ENCODE assay signal across 19 cellular contexts in genomic region chr20:8248051-8248450, GRCh38.
DNase-seq lines count a peak whose midpoint lies in the region; ATAC-seq and TF ChIP-seq lines count a peak whose summit lies in the region.
"Had no signal": no experiment of that assay in that cellular context is flagged by ENCODE, and none has a peak within 500 bp of the region (broad histone marks: within the 10 kb centered on the region; RNA-seq: fewer than 3 reads in every experiment).

No MANE protein-coding gene starts in this region.

- no peak overlapping the region for H3T11ph ChIP-seq in H9 (ENCODE audit: low read length)

- no peaks in the 10 kb centered on the region for H3K79me1 ChIP-seq in H9 (ENCODE audit: insufficient read depth, low read depth, low read length, poor library complexity, severe bottlenecking)
- no peaks in the 10 kb centered on the region for H3K79me1 ChIP-seq in neuronal stem cell (ENCODE audit: low read depth, low read length)

- H3K23ac ChIP-seq in H9 (ENCODE audit: insufficient read length, low read depth, low read length) (no peak overlapping the region), neuronal stem cell (ENCODE audit: low read depth, low read length, poor library complexity) (no peak overlapping the region)

- H3K27me3 ChIP-seq in H9 (ENCODE audit: insufficient read depth, low read length) (no peaks in the 10 kb centered on the region), neuronal stem cell (ENCODE audit: control insufficient read depth in 3 of 3, insufficient read depth in 3 of 3, low read depth in 1 of 3, low read length in 3 of 3) (no peaks in the 10 kb centered on the region)

- H4K8ac ChIP-seq in H9 (replicated peaks; ENCODE audit: insufficient read length, low read depth, low read length), result no peak overlapping the region
- H4K8ac ChIP-seq in neuronal stem cell (ENCODE audit: low read depth, low read length), result no peak overlapping the region

- H3K36me3 Mint-ChIP-seq in H9 (ENCODE audit: insufficient read depth in 1 of 3, low read depth in 3 of 3), result no peaks in the 10 kb centered on the region
- H3K36me3 Mint-ChIP-seq: CD4-positive, CD25-positive, alpha-beta regulatory T cell; CD8-positive, alpha-beta T cell had no signal

- no peak overlapping the region for H3K4me3 ChIP-seq in neuronal stem cell (ENCODE audit: low read length in 2 of 2)
- H3K4me3 ChIP-seq: GM12878, GM23248 had no signal

- no peaks in the 10 kb centered on the region for H3K9me3 Mint-ChIP-seq in H9
- H3K9me3 Mint-ChIP-seq: CD4-positive, CD25-positive, alpha-beta regulatory T cell; CD8-positive, alpha-beta T cell had no signal

- H4K20me1 ChIP-seq in H9 (ENCODE audit: control insufficient read depth, insufficient read depth, insufficient read length), result no peaks in the 10 kb centered on the region

- H2BK120ac ChIP-seq in H9 (ENCODE audit: low read depth, low read length, poor library complexity, severe bottlenecking) (no peak overlapping the region), neuronal stem cell (ENCODE audit: low read depth, low read length) (no peak overlapping the region)

- no peak overlapping the region for H4K91ac ChIP-seq in H9 (ENCODE audit: insufficient read length, low read depth, low read length)
- no peak overlapping the region for H4K91ac ChIP-seq in neuronal stem cell (ENCODE audit: low read depth, low read length, poor library complexity)

- no peaks in the 10 kb centered on the region for H3K36me3 ChIP-seq in neuronal stem cell (replicated peaks in 1 of 2; ENCODE audit: control insufficient read depth in 2 of 2, insufficient read depth in 2 of 2, low read length in 2 of 2)

- H3K18ac ChIP-seq in H9 (ENCODE audit: insufficient read length, low read depth, low read length) (no peak overlapping the region), neuronal stem cell (ENCODE audit: low read length) (peak overlapping the region; percentile 4)

- no peak for TF ChIP-seq CTCF in H9 (conservative IDR thresholded peaks at IDR 0.05)

- H3K27ac ChIP-seq in H9 (ENCODE audit: insufficient read length, low read depth, low read length) (no peak overlapping the region), neuronal stem cell (replicated peaks; ENCODE audit: low read length) (no peak overlapping the region), caudate nucleus (ENCODE audit: low read depth, low read length) (no peak overlapping the region)
- H3K27ac ChIP-seq: GM23248 had no signal

- H2BK20ac ChIP-seq in H9 (ENCODE audit: low read depth, low read length, poor library complexity, severe bottlenecking), result no peak overlapping the region

- no peak for ATAC-seq in HG02870 (IDR thresholded peaks at IDR 0.05; ENCODE audit: unreplicated experiment)
- ATAC-seq: CD8-positive, alpha-beta T cell; GM12878; HCT116 had no signal

- H2BK5ac ChIP-seq in H9 (ENCODE audit: insufficient read length, low read length), result no peak overlapping the region
- H2BK5ac ChIP-seq in neuronal stem cell (ENCODE audit: low read length), result no peak overlapping the region

- no peaks in the 10 kb centered on the region for H3K79me2 ChIP-seq in H9 (ENCODE audit: insufficient read depth, low read length)

- no peak overlapping the region for H2BK12ac ChIP-seq in H9 (ENCODE audit: insufficient read length, low read depth, low read length)
- no peak overlapping the region for H2BK12ac ChIP-seq in neuronal stem cell (ENCODE audit: low read length)

- H3K23me2 ChIP-seq in H9 (ENCODE audit: insufficient read length, low read depth, low read length, poor library complexity, severe bottlenecking), result no peaks in the 10 kb centered on the region

- no peak overlapping the region for H3K4me3 Mint-ChIP-seq in H9
- H3K4me3 Mint-ChIP-seq: CD4-positive, CD25-positive, alpha-beta regulatory T cell; CD8-positive, alpha-beta T cell had no signal

- H3K4me1 ChIP-seq in H9 (ENCODE audit: insufficient read depth, low read length) (no peaks in the 10 kb centered on the region; the same call in 1 of the 2 replicates), neuronal stem cell (ENCODE audit: control insufficient read depth in 2 of 2, insufficient read depth in 1 of 2, low read depth in 1 of 2, low read length in 2 of 2) (peaks cover 0 to 4% of the 10 kb centered on the region in 2 donors)

- H2AFZ ChIP-seq in H9 (ENCODE audit: low read length) (no peak overlapping the region), neuronal stem cell (ENCODE audit: low read length) (no peak overlapping the region)
- H2AFZ ChIP-seq: GM23248 had no signal

- H3K14ac ChIP-seq in H9 (ENCODE audit: insufficient read depth, low read length) (peak overlapping the region; percentile 29; the same call in 1 of the 2 replicates), neuronal stem cell (ENCODE audit: low read length) (no peak overlapping the region)

- H3K56ac ChIP-seq in H9 (ENCODE audit: insufficient read length, low read depth, low read length), result no peak overlapping the region

- peak; percentile 51 for DNase-seq in ELF-1 (ENCODE audit: low read depth, low spot score)
- DNase-seq in H9, result no peak
- peak; percentile 85 for DNase-seq in islet precursor cell
- DNase-seq in neuronal stem cell (ENCODE audit: low spot score), result no peak
- DNase-seq in globus pallidus (ENCODE audit: low spot score), result no peak
- DNase-seq in caudate nucleus (lab: John Stamatoyannopoulos, UW), result no peak
- DNase-seq in NCI-H2081 (lab: John Stamatoyannopoulos, UW), result no peak
- DNase-seq: C1 segment of cervical spinal cord; Caco-2; CD4-positive, CD25-positive, alpha-beta regulatory T cell; CD8-positive, alpha-beta T cell; DMS153; DND-41; GDM1; GM23248; H7 had no signal

- H3K9ac ChIP-seq in H9 (ENCODE audit: extremely low read depth, insufficient read length, low read length) (no peak overlapping the region), neuronal stem cell (ENCODE audit: low read depth, low read length, poor library complexity) (no peak overlapping the region)
- H3K9ac ChIP-seq: GM23248 had no signal

- no peak overlapping the region for H4K5ac ChIP-seq in H9 (ENCODE audit: insufficient read length, low read depth, low read length)

- H3K9me3 ChIP-seq in H9 (ENCODE audit: control insufficient read depth, low read depth, low read length), result no peaks in the 10 kb centered on the region
- H3K9me3 ChIP-seq in neuronal stem cell (replicated peaks in 1 of 2; ENCODE audit: control insufficient read depth in 2 of 2, insufficient read depth in 1 of 2, low read depth in 1 of 2, low read length in 2 of 2), result no peaks in the 10 kb centered on the region
- H3K9me3 ChIP-seq: Caco-2 had no signal

- no peak overlapping the region for H2AK5ac ChIP-seq in H9 (ENCODE audit: insufficient read length, low read length)
- no peak overlapping the region for H2AK5ac ChIP-seq in neuronal stem cell (ENCODE audit: low read depth, low read length)

- no peak overlapping the region for H2BK15ac ChIP-seq in H9 (ENCODE audit: low read depth, low read length)
- H2BK15ac ChIP-seq in neuronal stem cell (ENCODE audit: low read length), result no peak overlapping the region

- H3K27ac Mint-ChIP-seq in H9, result peak overlapping the region in 1 of 3 experiments; percentile 17; a peak in 1 of 7 replicates
- H3K27ac Mint-ChIP-seq: CD4-positive, CD25-positive, alpha-beta regulatory T cell; CD8-positive, alpha-beta T cell had no signal

- H3K4me2 ChIP-seq in H9 (ENCODE audit: insufficient read depth, insufficient read length, low read length) (no peak overlapping the region), neuronal stem cell (ENCODE audit: insufficient read depth, low read length, poor library complexity, severe bottlenecking) (no peak overlapping the region)

- H3K4ac ChIP-seq in H9 (ENCODE audit: low read depth, low read length) (no peak overlapping the region), neuronal stem cell (ENCODE audit: low read length) (no peak overlapping the region)

- peaks cover 2 to 6% of the 10 kb centered on the region in 2 experiments; a peak in 2 of 4 replicates for H3K4me1 Mint-ChIP-seq in H9
- H3K4me1 Mint-ChIP-seq: CD4-positive, CD25-positive, alpha-beta regulatory T cell had no signal

- H3K27me3 Mint-ChIP-seq in H9 (ENCODE audit: low read depth), result no peaks in the 10 kb centered on the region
- H3K27me3 Mint-ChIP-seq: CD4-positive, CD25-positive, alpha-beta regulatory T cell had no signal

Comparison
In these comparisons a context has a peak if more than half of its experiments do, and no peak if none do; other contexts are left out.
1. DNase-seq: peak in ELF-1 (single experiment) and islet precursor cell (single experiment); none in H9 (single experiment), neuronal stem cell (single experiment), globus pallidus (single experiment), caudate nucleus (0 of 61) and NCI-H2081 (0 of 2).